In genomic region chr11:110327508-110327907, GRCh38 we compare ENCODE assay signal across 17 cellular contexts. TPM values are rescaled to one million over a fixed set of nuclear protein-coding genes. Genes with fewer than 3 reads are reported as not detected.
DNase-seq lines count a peak whose midpoint lies in the region; ATAC-seq and TF ChIP-seq lines count a peak whose summit lies in the region.
"Had no signal": no experiment of that assay in that cellular context is flagged by ENCODE, and none has a peak within 500 bp of the region (broad histone marks: within the 10 kb centered on the region; RNA-seq: fewer than 3 reads in every experiment).

No MANE protein-coding gene starts in this region.

- H3K27ac Mint-ChIP-seq in T-helper 2 cell treated with Interferon-gamma antibody and Interleukin-4, amounts not matched to agents 5 μg/mL and 100 μg/mL, for 36 hours = peak overlapping the region; percentile 72
- peak overlapping the region in 2 of 6 donors; percentile 21 to 36 for H3K27ac Mint-ChIP-seq in immature natural killer cell
- H3K27ac Mint-ChIP-seq: HFFc6 had no signal

- CTCF ChIA-PET in OCI-LY7 (lab: Charles Lee; ENCODE audit: unreplicated experiment) = interaction anchor here (0.6 kb wide), 2 partner anchors 22 to 108 kb away, joined by 3 to 4 read pairs; no protein-coding TSS in a partner anchor

- POLR2A ChIA-PET in OCI-LY7 (lab: Charles Lee) = interaction anchor here (0.6 to 2.4 kb wide), 7 partner anchors 11 to 1173 kb away, joined by 3 to 19 read pairs (median 5); no protein-coding TSS in a partner anchor

- H3K4me1 Mint-ChIP-seq in T-helper 2 cell treated with Interferon-gamma antibody and Interleukin-4, amounts not matched to agents 5 μg/mL and 100 μg/mL, for 36 hours (ENCODE audit: low read depth) = peaks cover 23% of the 10 kb centered on the region
- peaks cover 21 to 29% of the 10 kb centered on the region in 2 donors for H3K4me1 Mint-ChIP-seq in immature natural killer cell

- intact Hi-C loops in OCI-LY7 (cut with micrococcal nuclease; ENCODE audit: unreplicated experiment) = loop anchor here (5.0 kb wide), 1 partner anchor 105 kb away; no protein-coding TSS in a partner anchor

- no peaks in the 10 kb centered on the region for H4K20me1 ChIP-seq in OCI-LY7 (ENCODE audit: insufficient read depth, low read length)

- H3K9me2 ChIP-seq in OCI-LY7 (ENCODE audit: insufficient read depth, low read length) = no peaks in the 10 kb centered on the region

- peak; percentile 37 for ATAC-seq in GM19035 (IDR thresholded peaks at IDR 0.05; ENCODE audit: unreplicated experiment)

- peaks cover 18% of the 10 kb centered on the region for H3K36me3 Mint-ChIP-seq in T-helper 2 cell treated with Interferon-gamma antibody and Interleukin-4, amounts not matched to agents 5 μg/mL and 100 μg/mL, for 36 hours (ENCODE audit: low read depth)
- no peaks in the 10 kb centered on the region for H3K36me3 Mint-ChIP-seq in immature natural killer cell

- H3K27me3 Mint-ChIP-seq in T-helper 2 cell treated with Interferon-gamma antibody and Interleukin-4, amounts not matched to agents 5 μg/mL and 100 μg/mL, for 36 hours (ENCODE audit: low read depth) = no peaks in the 10 kb centered on the region
- H3K27me3 Mint-ChIP-seq in immature natural killer cell (ENCODE audit: low read depth in 3 of 3) = peaks cover 0 to 6% (median 2%) of the 10 kb centered on the region in 3 donors

- H3K9me3 ChIP-seq in OCI-LY7 (ENCODE audit: low read length) = peaks cover 7% of the 10 kb centered on the region; the same call in 1 of the 2 replicates

- H3K4me1 ChIP-seq in OCI-LY7 (ENCODE audit: insufficient read depth, low read length, poor library complexity, severe bottlenecking) = peaks cover 27% of the 10 kb centered on the region
- H3K4me1 ChIP-seq: parathyroid adenoma, tibial artery had no signal

- TSS peak; percentile 79 for BruUV-seq in OCI-LY7 (replicated peaks; lab: Mats Ljungman, UMichigan)

- H3K4me3 Mint-ChIP-seq in T-helper 2 cell treated with Interferon-gamma antibody and Interleukin-4, amounts not matched to agents 5 μg/mL and 100 μg/mL, for 36 hours = peak overlapping the region; percentile 91
- peak overlapping the region in 4 of 5 donors; percentile 1 to 56 (median 45) for H3K4me3 Mint-ChIP-seq in immature natural killer cell
- H3K4me3 Mint-ChIP-seq: HFFc6 had no signal

- H3K27ac ChIP-seq in OCI-LY7 (ENCODE audit: low read depth, low read length, poor library complexity, severe bottlenecking) = peak overlapping the region; percentile 85
- H3K27ac ChIP-seq: dorsolateral prefrontal cortex, parathyroid adenoma, tibial artery had no signal

- no peak for TF ChIP-seq CTCF in OCI-LY7 (conservative IDR thresholded peaks at IDR 0.05; ENCODE audit: low read length)

- peak overlapping the region; percentile 74 for H3K4me3 ChIP-seq in OCI-LY7 (ENCODE audit: low read depth, low read length, poor library complexity, severe bottlenecking)
- H3K4me3 ChIP-seq: dorsolateral prefrontal cortex, smooth muscle cell, tibial artery had no signal

- peak overlapping the region; percentile 90 for H3K4me2 ChIP-seq in OCI-LY7 (ENCODE audit: low read length)
- H3K4me2 ChIP-seq: smooth muscle cell had no signal

- peaks cover 8% of the 10 kb centered on the region for H3K9me3 Mint-ChIP-seq in T-helper 2 cell treated with Interferon-gamma antibody and Interleukin-4, amounts not matched to agents 5 μg/mL and 100 μg/mL, for 36 hours
- peaks cover 0 to 3% (median 1%) of the 10 kb centered on the region in 6 donors for H3K9me3 Mint-ChIP-seq in immature natural killer cell

- peaks cover 24% of the 10 kb centered on the region; the same call in 1 of the 2 replicates for H3K36me3 ChIP-seq in OCI-LY7 (ENCODE audit: insufficient read depth, low read length)
- H3K36me3 ChIP-seq: tibial artery had no signal

- H2AFZ ChIP-seq in OCI-LY7 (ENCODE audit: low read length) = peak overlapping the region; percentile 85
- H2AFZ ChIP-seq: parathyroid adenoma had no signal

- no peaks in the 10 kb centered on the region for H3K79me2 ChIP-seq in OCI-LY7 (ENCODE audit: insufficient read depth, low read depth, low read length)
- H3K79me2 ChIP-seq: parathyroid adenoma had no signal

- DNase-seq in T-helper 2 cell treated with Interferon-gamma antibody and Interleukin-4, amounts not matched to agents 5 μg/mL and 100 μg/mL, for 36 hours (ENCODE audit: low spot score) = no peak
- DNase-seq in T-helper 2 cell (no peak), OCI-LY7 (ENCODE audit: low spot score) (peak; percentile 20), immature natural killer cell (no peak), NCI-H2196 treated with DMSO at 0.1 percent for 48 hours (lab: John Stamatoyannopoulos, UW; ENCODE audit: unreplicated experiment) (no peak), HCEC 1CT (no peak), NCI-H2171 treated with DMSO at 0.1 percent for 48 hours (lab: John Stamatoyannopoulos, UW) (no peak)
- DNase-seq: dorsolateral prefrontal cortex, HFFc6, IMR-90, mesenchymal stem cell, NCI-H1417 treated with DMSO at 0.1 percent for 48 hours, NCI-H510A treated with DMSO at 0.1 percent for 48 hours, tibial artery had no signal

RNA-seq across cellular contexts. Expression of gene RDX, which starts 31.1 kb away (rescaled TPM):
- 23.2 and 23.7 TPM in 2 replicates for total RNA-seq in OCI-LY7 (2014; rRNA removed; shearing (Covaris generic))
- 25.5 and 27.2 TPM in 2 replicates for total RNA-seq in OCI-LY7 (2022)
- 10 to 100 TPM; 13.0 to 28.5 (median 21.9) TPM for polyA plus RNA-seq in immature natural killer cell
